Comparison of ENCODE assay signal across 8 cellular contexts in genomic region chr21:31132574-31133242, GRCh38.
DNase-seq lines count a peak whose midpoint lies in the region; ATAC-seq and TF ChIP-seq lines count a peak whose summit lies in the region.

No MANE protein-coding gene starts in this region.

- no peak overlapping the region for H3K27ac ChIP-seq in foreskin keratinocyte

- H3K4me3 ChIP-seq in GM12864 (ENCODE audit: low read depth, low read length): no peak overlapping the region

- TF ChIP-seq CTCF in GM12864 (IDR thresholded peaks at IDR 0.05; ENCODE audit: low read depth, low read length, missing control alignments) (no peak), foreskin keratinocyte (conservative IDR thresholded peaks at IDR 0.05) (no peak)

- ATAC-seq in HG02588 (IDR thresholded peaks at IDR 0.05; ENCODE audit: unreplicated experiment) (peak; percentile 86), foreskin keratinocyte (no peak), HG03196 (IDR thresholded peaks at IDR 0.05; ENCODE audit: unreplicated experiment) (no peak)

- H3K27me3 ChIP-seq in foreskin keratinocyte: no peaks in the 10 kb centered on the region

- DNase-seq in GM12864 (ENCODE audit: low read depth) (peak; percentile 79), RPMI7951 (ENCODE audit: low read depth) (peak; percentile 73), astrocyte of the hippocampus (ENCODE audit: low read depth, low spot score) (peak; percentile 44), foreskin keratinocyte (no peak), DMS79 (lab: John Stamatoyannopoulos, UW) (no peak)
- peak; percentile 45 for DNase-seq in stimulated activated CD8-positive, alpha-beta memory T cell treated with anti-CD3 and anti-CD28 coated beads, Interleukin-15, amount 100 ng/mL, for 1 hour (ENCODE audit: low read depth)

- H3K4me1 ChIP-seq in foreskin keratinocyte: no peaks in the 10 kb centered on the region

Comparison
In these comparisons a context has a peak if more than half of its experiments do, and no peak if none do; other contexts are left out.
1. DNase-seq: peak in GM12864 (single experiment), RPMI7951 (single experiment), astrocyte of the hippocampus (single experiment) and stimulated activated CD8-positive, alpha-beta memory T cell treated with anti-CD3 and anti-CD28 coated beads, Interleukin-15, amount 100 ng/mL, for 1 hour (single experiment); none in foreskin keratinocyte (0 of 2) and DMS79 (single experiment).